In genomic region chr4:104015680-104016079, GRCh38 we compare ENCODE assay signal across 8 cellular contexts.
DNase-seq lines count a peak whose midpoint lies in the region; ATAC-seq and TF ChIP-seq lines count a peak whose summit lies in the region.

No MANE protein-coding gene starts in this region.

- H3K79me2 ChIP-seq in DOHH2 (ENCODE audit: control insufficient read depth, low read length), result no peaks in the 10 kb centered on the region

- no peak overlapping the region for H2BK120ac ChIP-seq in mesenchymal stem cell (ENCODE audit: low read depth, low read length)

- no peak overlapping the region for H4K91ac ChIP-seq in mesenchymal stem cell (ENCODE audit: low read length)

- H2BK15ac ChIP-seq in mesenchymal stem cell (ENCODE audit: low read depth, poor library complexity, severe bottlenecking), result no peak overlapping the region

- H3K4me1 ChIP-seq in DOHH2 (ENCODE audit: control insufficient read depth, low read length) (no peaks in the 10 kb centered on the region), mesenchymal stem cell (ENCODE audit: control insufficient read depth, insufficient read depth, low read depth, low read length) (no peaks in the 10 kb centered on the region)

- H3K4me3 ChIP-seq in DOHH2 (ENCODE audit: low read length), result no peak overlapping the region
- no peak overlapping the region for H3K4me3 ChIP-seq in WERI-Rb-1 (ENCODE audit: low read depth, low read length)
- no peak overlapping the region for H3K4me3 ChIP-seq in mesenchymal stem cell (ENCODE audit: insufficient read depth in 1 of 2, low read depth in 1 of 2, low read length in 2 of 2)

- no peak overlapping the region for H2AFZ ChIP-seq in mesenchymal stem cell (ENCODE audit: low read depth, low read length)

- WGBS in mesenchymal stem cell, result no CpG with 5 or more reads among the region's 2 CpGs

- no peak overlapping the region for H3K9ac ChIP-seq in mesenchymal stem cell (ENCODE audit: low read length)

- DNase-seq in KBM-7 (peak; percentile 12), WERI-Rb-1 (peak; percentile 36), mesenchymal stem cell (peak; percentile 22), NCI-H1048 (lab: John Stamatoyannopoulos, UW) (no peak)

- H4K20me1 ChIP-seq in DOHH2 (ENCODE audit: control insufficient read depth, insufficient read depth, low read depth, low read length), result no peaks in the 10 kb centered on the region

- no peak overlapping the region for H2BK12ac ChIP-seq in mesenchymal stem cell (ENCODE audit: low read length in 2 of 2)

- ATAC-seq in esophagus mucosa (no peak), GM18873 (IDR thresholded peaks at IDR 0.05; ENCODE audit: low FRiP score, unreplicated experiment) (no peak), GM18907 (IDR thresholded peaks at IDR 0.05; ENCODE audit: unreplicated experiment) (no peak)

- H3K9me3 ChIP-seq in DOHH2 (ENCODE audit: control insufficient read depth, insufficient read depth, low read length) (no peaks in the 10 kb centered on the region), WERI-Rb-1 (ENCODE audit: severe bottlenecking) (no peaks in the 10 kb centered on the region), mesenchymal stem cell (ENCODE audit: control insufficient read depth, low read length) (no peaks in the 10 kb centered on the region)

- H3K79me1 ChIP-seq in mesenchymal stem cell (replicated peaks; ENCODE audit: low read length, poor library complexity, severe bottlenecking), result no peaks in the 10 kb centered on the region

- no peak overlapping the region for H2BK5ac ChIP-seq in mesenchymal stem cell (ENCODE audit: low read depth, low read length, poor library complexity, severe bottlenecking)

- peak; percentile 20 for TF ChIP-seq CTCF in DOHH2 (IDR thresholded peaks at IDR 0.05; ENCODE audit: low read depth, low read length, poor library complexity, severe bottlenecking)
- peak; percentile 56 for TF ChIP-seq CTCF in WERI-Rb-1 (IDR thresholded peaks at IDR 0.05; ENCODE audit: low read depth, low read length)

- in situ Hi-C loops in KBM-7 (cut with MboI; ENCODE audit: low pct_unique_long_range_greater_than_20kb, low sequenced_read_pairs), result no loop called here

- no peak overlapping the region for H2AK5ac ChIP-seq in mesenchymal stem cell (ENCODE audit: low read length, severe bottlenecking)

- H3K23ac ChIP-seq in mesenchymal stem cell (ENCODE audit: low read length in 2 of 2), result no peak overlapping the region

- no peak overlapping the region for H3K4ac ChIP-seq in mesenchymal stem cell (ENCODE audit: low read depth in 1 of 2, low read length in 2 of 2)

- no peaks in the 10 kb centered on the region for H3K9me2 ChIP-seq in DOHH2 (replicated peaks; ENCODE audit: control insufficient read depth, low read length)

- no peak overlapping the region for H3K14ac ChIP-seq in mesenchymal stem cell (ENCODE audit: low read length in 2 of 2)

- H4K8ac ChIP-seq in mesenchymal stem cell (ENCODE audit: low read length), result no peak overlapping the region

- H3K36me3 ChIP-seq in DOHH2 (ENCODE audit: control insufficient read depth, low read length) (no peaks in the 10 kb centered on the region), WERI-Rb-1 (no peaks in the 10 kb centered on the region), mesenchymal stem cell (ENCODE audit: control insufficient read depth in 1 of 2, insufficient read depth in 2 of 2, low read depth in 1 of 2, low read length in 2 of 2) (no peaks in the 10 kb centered on the region)

- H3K18ac ChIP-seq in mesenchymal stem cell (ENCODE audit: low read depth in 1 of 2, low read length in 2 of 2), result no peak overlapping the region

- H3K27me3 ChIP-seq in DOHH2 (ENCODE audit: control insufficient read depth, low read length) (no peaks in the 10 kb centered on the region), WERI-Rb-1 (ENCODE audit: insufficient read depth, low read depth, severe bottlenecking) (no peaks in the 10 kb centered on the region), mesenchymal stem cell (ENCODE audit: control insufficient read depth in 1 of 2, insufficient read depth in 1 of 2, low read length in 2 of 2) (no peaks in the 10 kb centered on the region)

- H3K27ac ChIP-seq in DOHH2 (ENCODE audit: low read depth, low read length), result no peak overlapping the region
- no peak overlapping the region for H3K27ac ChIP-seq in WERI-Rb-1
- H3K27ac ChIP-seq in mesenchymal stem cell (ENCODE audit: low read length, poor library complexity, severe bottlenecking), result no peak overlapping the region

- no peaks in the 10 kb centered on the region for H3F3A ChIP-seq in DOHH2 (ENCODE audit: control insufficient read depth, insufficient read depth)

- H3K4me2 ChIP-seq in DOHH2 (ENCODE audit: low read length) (no peak overlapping the region), mesenchymal stem cell (ENCODE audit: low read length, poor library complexity, severe bottlenecking) (no peak overlapping the region)
